Comparison of ENCODE assay signal across 9 cellular contexts in the genomic region with DNA sequence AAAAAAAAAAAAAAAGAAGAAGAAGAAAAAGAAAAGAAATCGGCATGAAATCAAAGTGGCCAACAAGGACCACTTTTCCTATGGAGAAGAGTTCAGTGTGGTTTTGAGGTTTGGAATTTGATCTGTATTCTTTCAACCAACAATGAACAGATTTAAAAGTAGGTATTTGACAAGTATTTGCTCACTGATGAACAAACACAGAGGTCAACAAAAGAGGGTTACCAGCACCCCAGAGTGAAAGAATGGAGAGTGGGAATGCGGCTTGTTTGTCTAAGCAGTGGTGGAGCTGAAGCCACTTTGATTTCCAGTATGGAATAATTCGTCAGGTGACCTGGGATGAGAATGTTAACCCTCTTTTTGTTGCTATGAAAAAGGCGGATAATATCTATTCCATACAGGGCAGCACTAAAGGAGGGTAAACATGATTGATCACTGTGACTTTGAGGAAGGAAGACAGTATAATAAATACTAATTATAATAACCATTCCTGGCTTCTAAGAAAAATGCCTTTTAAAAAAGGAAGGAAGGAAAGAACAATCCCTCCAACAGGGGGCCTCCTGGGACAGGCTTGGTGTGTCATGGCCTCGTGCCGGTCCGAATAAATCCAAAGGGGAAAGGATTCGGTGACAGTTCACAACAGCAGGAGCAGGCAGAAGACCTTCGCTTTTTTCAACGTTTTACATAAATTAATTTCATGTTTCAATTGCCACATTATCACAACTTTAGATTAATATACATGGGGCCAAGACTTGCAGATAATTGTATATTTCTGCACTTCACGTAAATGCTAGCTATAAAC. TPM values are rescaled to one million over a fixed set of nuclear protein-coding genes. Genes with fewer than 3 reads are reported as not detected.
A peak's percentile ranks its signal among the peaks of the same experiment; 100 is the strongest.
DNase-seq lines count a peak whose midpoint lies in the region; TF ChIP-seq lines count a peak whose summit lies in the region.
"Had no signal": no experiment of that assay in that cellular context is flagged by ENCODE, and none has a peak within 500 bp of the region (broad histone marks: within the 10 kb centered on the region; RNA-seq: fewer than 3 reads in every experiment).

No MANE protein-coding gene starts in this region.

- no peak overlapping the region for H3K4me3 Mint-ChIP-seq in type B pancreatic cell

- no peak for TF ChIP-seq EP300 in tibial nerve (IDR thresholded peaks at IDR 0.05)

- intact Hi-C loops in cardiac septum (cut with DNase I): loop anchor here (5.0 kb wide), 1 partner anchor 266 kb away; no protein-coding TSS in a partner anchor

- peaks cover 7% of the 10 kb centered on the region for H3K27me3 ChIP-seq in cardiac muscle cell
- H3K27me3 ChIP-seq in Peyer's patch: peaks cover 0 to 4% of the 10 kb centered on the region in 2 donors
- H3K27me3 ChIP-seq in tibial nerve: peaks cover 0 to 50% of the 10 kb centered on the region in 2 donors

- TF ChIP-seq CTCF in cardiac muscle cell (IDR thresholded peaks at IDR 0.05; ENCODE audit: low read depth, low read length): peak; percentile 59
- peak in 4 of 6 experiments; percentile 15 to 51 (median 46) for TF ChIP-seq CTCF in Peyer's patch (IDR thresholded peaks at IDR 0.05)
- TF ChIP-seq CTCF in fibroblast of villous mesenchyme (IDR thresholded peaks at IDR 0.05; ENCODE audit: insufficient read depth, low read depth, low read length): peak; percentile 67
- TF ChIP-seq CTCF in type B pancreatic cell (conservative IDR thresholded peaks at IDR 0.05): peak; percentile 64
- TF ChIP-seq CTCF in tibial nerve (IDR thresholded peaks at IDR 0.05): peak in 1 of 5 experiments; percentile 3

- H3K4me1 ChIP-seq in cardiac muscle cell (ENCODE audit: low read depth): no peaks in the 10 kb centered on the region
- H3K4me1 ChIP-seq in Peyer's patch: no peaks in the 10 kb centered on the region
- H3K4me1 ChIP-seq in tibial nerve: peaks cover 0 to 12% (median 0%) of the 10 kb centered on the region in 4 donors

- H3K4me1 Mint-ChIP-seq in type B pancreatic cell (ENCODE audit: unreplicated experiment): peaks cover 13% of the 10 kb centered on the region

- H3K36me3 Mint-ChIP-seq in type B pancreatic cell: no peaks in the 10 kb centered on the region

- H3K27ac Mint-ChIP-seq in type B pancreatic cell: no peak overlapping the region

- TF ChIP-seq POLR2A in Peyer's patch (IDR thresholded peaks at IDR 0.05) (no peak), tibial nerve (IDR thresholded peaks at IDR 0.05) (no peak)

- WGBS in tibial nerve, 2 donors: 37 to 42% methylated on average over 11 of the region's 11 CpGs

- H3K36me3 ChIP-seq in cardiac muscle cell (no peaks in the 10 kb centered on the region), Peyer's patch (no peaks in the 10 kb centered on the region), tibial nerve (no peaks in the 10 kb centered on the region)

- no peaks in the 10 kb centered on the region for H3K9me3 Mint-ChIP-seq in type B pancreatic cell

- peak; percentile 45 to 55 for DNase-seq in cardiac muscle cell (ENCODE audit: low read depth in 1 of 2, low spot score in 1 of 2)
- DNase-seq in cardiac septum (ENCODE audit: low spot score): no peak
- no peak for DNase-seq in Peyer's patch
- DNase-seq in fibroblast of villous mesenchyme (ENCODE audit: low read depth): peak; percentile 50
- no peak for DNase-seq in type B pancreatic cell (ENCODE audit: extremely low spot score, unreplicated experiment)
- DNase-seq in effector CD8-positive, alpha-beta T cell (lab: John Stamatoyannopoulos, UW): no peak
- no peak for DNase-seq in tibial nerve (ENCODE audit: low spot score in 2 of 2)
- DNase-seq in DMS79 treated with DMSO at 0.1 percent for 48 hours (lab: John Stamatoyannopoulos, UW): no peak
- DNase-seq: activated effector memory CD4-positive, alpha-beta T cell treated with anti-CD3 and anti-CD28 coated beads, Interleukin-2, amount 50 U/mL, for 16 hours had no signal

- H3K27ac ChIP-seq in cardiac muscle cell (no peak overlapping the region), Peyer's patch (no peak overlapping the region), tibial nerve (no peak overlapping the region)

- H3K4me3 ChIP-seq in cardiac muscle cell (no peak overlapping the region), Peyer's patch (no peak overlapping the region), fibroblast of villous mesenchyme (ENCODE audit: low read depth, low read length) (no peak overlapping the region), tibial nerve (no peak overlapping the region)

- H3K9me3 ChIP-seq in cardiac muscle cell (ENCODE audit: low read depth) (no peaks in the 10 kb centered on the region), Peyer's patch (no peaks in the 10 kb centered on the region), tibial nerve (no peaks in the 10 kb centered on the region)

- peaks cover 44% of the 10 kb centered on the region for H3K27me3 Mint-ChIP-seq in type B pancreatic cell

RNA-seq across cellular contexts. Expression of a gene that starts 37.2 kb away (rescaled TPM):
- total RNA-seq in cardiac muscle cell (not detected in 2 replicates), cardiac septum (0.16 TPM), Peyer's patch (not detected), fibroblast of villous mesenchyme (0.32 TPM in 1 of 2 replicates, not detected in the other), type B pancreatic cell (ENCODE audit: low replicate concordance) (0.50 and 14.8 TPM in 2 replicates), tibial nerve (not detected)
- 0.05 and 0.31 TPM in 2 replicates for polyA plus RNA-seq in cardiac muscle cell

Comparison
In these comparisons a context has a peak if more than half of its experiments do, and no peak if none do; other contexts are left out.
1. DNase-seq: peak in cardiac muscle cell (2 of 2) and fibroblast of villous mesenchyme (single experiment); none in cardiac septum (single experiment), Peyer's patch (0 of 3), type B pancreatic cell (single experiment), effector CD8-positive, alpha-beta T cell (single experiment), tibial nerve (0 of 2) and DMS79 treated with DMSO at 0.1 percent for 48 hours (single experiment).